9 cellular contexts compared by ENCODE assay signal in genomic region chr1:234533975-234534876, GRCh38. TPM values are rescaled to one million over a fixed set of nuclear protein-coding genes. Genes with fewer than 3 reads are reported as not detected.
DNase-seq lines count a peak whose midpoint lies in the region; ATAC-seq and TF ChIP-seq lines count a peak whose summit lies in the region.
"Had no signal": no experiment of that assay in that cellular context is flagged by ENCODE, and none has a peak within 500 bp of the region (broad histone marks: within the 10 kb centered on the region; RNA-seq: fewer than 3 reads in every experiment).

No MANE protein-coding gene starts in this region.

- H3K27me3 Mint-ChIP-seq in nephron progenitor cell (ENCODE audit: low read depth, poor library complexity), result peaks cover 10% of the 10 kb centered on the region

- peak; percentile 64 for DNase-seq in AG08396 (ENCODE audit: low spot score)
- peak; percentile 76 for DNase-seq in NCI-H226
- DNase-seq in nephron progenitor cell, result no peak
- no peak for DNase-seq in stimulated activated naive CD8-positive, alpha-beta T cell treated with anti-CD3 and anti-CD28 coated beads, Interleukin-15, Interleukin-2, amounts not matched to agents 100 U/mL and 50 U/mL, for 24 hours
- no peak for DNase-seq in NCI-H524 (lab: John Stamatoyannopoulos, UW)
- DNase-seq in NCI-H526 (lab: John Stamatoyannopoulos, UW), result no peak
- DNase-seq: NCI-H524 treated with DMSO at 0.1 percent for 48 hours had no signal

- no peaks in the 10 kb centered on the region for H3K9me3 Mint-ChIP-seq in nephron progenitor cell

- TF ChIP-seq CTCF in nephron progenitor cell (IDR thresholded peaks at IDR 0.05), result no peak

- H3K36me3 Mint-ChIP-seq in nephron progenitor cell (ENCODE audit: low read depth), result no peaks in the 10 kb centered on the region

- peak; percentile 0 for ATAC-seq in esophagus mucosa
- ATAC-seq in stimulated activated naive CD8-positive, alpha-beta T cell treated with anti-CD3 and anti-CD28 coated beads, Interleukin-15, Interleukin-2, amounts not matched to agents 100 U/mL and 50 U/mL, for 24 hours, result no peak
- ATAC-seq in activated CD4-positive, CD25-positive, alpha-beta regulatory T cell treated with anti-CD3 and anti-CD28 coated beads, Interleukin-2, amount 50 U/mL, for 24 hours, result no peak

- H3K4me1 Mint-ChIP-seq in nephron progenitor cell, result peaks cover 92% of the 10 kb centered on the region

- H3K27ac Mint-ChIP-seq in nephron progenitor cell, result peak overlapping the region; percentile 68

- peak overlapping the region; percentile 15 for H3K4me3 Mint-ChIP-seq in nephron progenitor cell

RNA-seq across cellular contexts. Expression of gene TARBP1, which starts 55.2 kb away (rescaled TPM):
- 21.0 TPM for total RNA-seq in esophagus mucosa

Comparison
In these comparisons a context has a peak if more than half of its experiments do, and no peak if none do; other contexts are left out.
1. DNase-seq: peak in AG08396 (single experiment) and NCI-H226 (single experiment); none in nephron progenitor cell (single experiment), stimulated activated naive CD8-positive, alpha-beta T cell treated with anti-CD3 and anti-CD28 coated beads, Interleukin-15, Interleukin-2, amounts not matched to agents 100 U/mL and 50 U/mL, for 24 hours (single experiment), NCI-H524 (0 of 2) and NCI-H526 (0 of 2).